Comparison of ENCODE assay signal across 23 cellular contexts in the genomic region with DNA sequence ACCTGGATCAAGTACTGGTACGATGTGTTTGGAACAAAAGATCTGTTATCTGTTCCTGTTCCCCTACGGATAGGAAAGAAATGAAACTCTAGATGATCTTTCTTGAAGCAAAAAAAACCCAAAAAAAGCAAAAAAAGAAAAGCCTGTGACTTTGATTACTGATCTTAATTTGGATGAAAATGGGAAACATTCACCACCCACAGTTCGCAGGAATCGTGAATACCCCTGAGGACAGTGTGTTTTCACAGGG.
DNase-seq lines count a peak whose midpoint lies in the region; ATAC-seq and TF ChIP-seq lines count a peak whose summit lies in the region.
"Had no signal": no experiment of that assay in that cellular context is flagged by ENCODE, and none has a peak within 500 bp of the region (broad histone marks: within the 10 kb centered on the region; RNA-seq: fewer than 3 reads in every experiment).

No MANE protein-coding gene starts in this region.

- H3K9me3 ChIP-seq in HUES64 (ENCODE audit: insufficient read depth, low read depth, low read length) (no peaks in the 10 kb centered on the region), vagina (no peaks in the 10 kb centered on the region), SJCRH30 (replicated peaks) (no peaks in the 10 kb centered on the region)
- H3K9me3 ChIP-seq: gastrocnemius medialis, MG63 had no signal

- in situ Hi-C loops in brain microvascular endothelial cell (cut with HindIII; ENCODE audit: low pct_ligation_motif_present, low sequenced_read_pairs), result no loop called here

- H3K4me3 Mint-ChIP-seq in nephron progenitor cell, result peak overlapping the region; percentile 27
- no peak overlapping the region for H3K4me3 Mint-ChIP-seq in stimulated activated naive CD8-positive, alpha-beta T cell treated with anti-CD3 and anti-CD28 coated beads, Interleukin-15, amount 100 ng/mL, for 72 hours
- H3K4me3 Mint-ChIP-seq: activated CD8-positive, alpha-beta memory T cell treated with anti-CD3 and anti-CD28 coated beads, Interleukin-2, amount 10 ng/mL, durations not matched to agents 7 days and 5 days; activated T-cell treated with anti-CD3 and anti-CD28 coated beads, Interleukin-2, amount 50 U/mL, for 72 hours; stimulated activated naive CD8-positive, alpha-beta T cell treated with anti-CD3 and anti-CD28 coated beads, Interleukin-15, Interleukin-2, amounts not matched to agents 100 ng/mL and 50 ng/mL, for 24 hours; T-helper 17 cell had no signal

- ATAC-seq in HG02678 (IDR thresholded peaks at IDR 0.05; ENCODE audit: unreplicated experiment), result no peak
- no peak for ATAC-seq in stimulated activated naive CD8-positive, alpha-beta T cell treated with anti-CD3 and anti-CD28 coated beads, Interleukin-15, amount 100 ng/mL, for 72 hours
- ATAC-seq: activated CD4-positive, CD25-positive, alpha-beta regulatory T cell treated with anti-CD3 and anti-CD28 coated beads, Interleukin-2, amount 50 U/mL, for 24 hours; activated CD8-positive, alpha-beta memory T cell treated with anti-CD3 and anti-CD28 coated beads, Interleukin-2, amount 10 ng/mL, durations not matched to agents 7 days and 5 days; activated T-cell treated with anti-CD3 and anti-CD28 coated beads, Interleukin-2, amount 50 U/mL, for 72 hours; gastrocnemius medialis; T-helper 17 cell had no signal

- no peak overlapping the region for H3K4me3 ChIP-seq in HUES64 (ENCODE audit: low read length)
- H3K4me3 ChIP-seq in brain microvascular endothelial cell (ENCODE audit: low read depth, low read length), result no peak overlapping the region
- no peak overlapping the region for H3K4me3 ChIP-seq in vagina
- H3K4me3 ChIP-seq in SJCRH30, result no peak overlapping the region
- H3K4me3 ChIP-seq: BLaER1, gastrocnemius medialis, MG63, spleen had no signal

- TF ChIP-seq POLR2A in vagina (IDR thresholded peaks at IDR 0.05), result no peak

- H3K36me3 Mint-ChIP-seq in nephron progenitor cell (ENCODE audit: low read depth), result peaks cover 9% of the 10 kb centered on the region
- H3K36me3 Mint-ChIP-seq: activated CD8-positive, alpha-beta memory T cell treated with anti-CD3 and anti-CD28 coated beads, Interleukin-2, amount 10 ng/mL, durations not matched to agents 7 days and 5 days had no signal

- peaks cover 19% of the 10 kb centered on the region for H3K9me3 Mint-ChIP-seq in nephron progenitor cell
- H3K9me3 Mint-ChIP-seq in stimulated activated naive CD8-positive, alpha-beta T cell treated with anti-CD3 and anti-CD28 coated beads, Interleukin-15, amount 100 ng/mL, for 72 hours, result peaks cover 0 to 7% of the 10 kb centered on the region in 2 donors

- WGBS in HUES64, result 65% methylated on average over 3 of the region's 4 CpGs

- H3K4me1 Mint-ChIP-seq in nephron progenitor cell, result peaks cover 53% of the 10 kb centered on the region
- no peaks in the 10 kb centered on the region for H3K4me1 Mint-ChIP-seq in stimulated activated naive CD8-positive, alpha-beta T cell treated with anti-CD3 and anti-CD28 coated beads, Interleukin-15, amount 100 ng/mL, for 72 hours
- H3K4me1 Mint-ChIP-seq: activated CD8-positive, alpha-beta memory T cell treated with anti-CD3 and anti-CD28 coated beads, Interleukin-2, amount 10 ng/mL, durations not matched to agents 7 days and 5 days; T-helper 17 cell had no signal

- H3K36me3 ChIP-seq in HUES64 (ENCODE audit: insufficient read depth, low read length) (no peaks in the 10 kb centered on the region), brain microvascular endothelial cell (replicated peaks) (no peaks in the 10 kb centered on the region), vagina (no peaks in the 10 kb centered on the region), SJCRH30 (no peaks in the 10 kb centered on the region)
- H3K36me3 ChIP-seq: BLaER1, gastrocnemius medialis, MG63, spleen had no signal

- H3K27ac ChIP-seq in HUES64 (ENCODE audit: low read depth, low read length) (peak overlapping the region; percentile 2; the same call in 1 of the 2 replicates), brain microvascular endothelial cell (peak overlapping the region; percentile 68), vagina (peak overlapping the region; percentile 60), SJCRH30 (no peak overlapping the region)
- H3K27ac ChIP-seq: BLaER1, gastrocnemius medialis, KMS-11, spleen had no signal

- H3K9ac ChIP-seq in HUES64 (ENCODE audit: low read depth, low read length), result no peak overlapping the region
- H3K9ac ChIP-seq: BLaER1, KMS-11 had no signal

- H3K4me1 ChIP-seq in HUES64 (ENCODE audit: insufficient read depth, low read length), result peaks cover 29% of the 10 kb centered on the region
- H3K4me1 ChIP-seq in vagina, result peaks cover 27% of the 10 kb centered on the region
- 0 out of 2 replicates have a peak, but pooled peaks cover 3% of the 10 kb centered on the region for H3K4me1 ChIP-seq in SJCRH30
- H3K4me1 ChIP-seq: gastrocnemius medialis had no signal

- DNase-seq in brain microvascular endothelial cell (no peak), nephron progenitor cell (no peak), vagina (ENCODE audit: extremely low spot score in 2 of 2) (no peak), SJCRH30 (no peak)
- no peak for DNase-seq in stimulated activated naive CD8-positive, alpha-beta T cell treated with anti-CD3 and anti-CD28 coated beads, Interleukin-15, amount 100 ng/mL, for 72 hours
- DNase-seq: activated CD4-positive, alpha-beta T cell treated with anti-CD3 and anti-CD28 coated beads, Interleukin-2, amount 50 U/mL, for 4 hours; activated CD8-positive, alpha-beta memory T cell treated with anti-CD3 and anti-CD28 coated beads, Interleukin-2, amount 10 ng/mL, durations not matched to agents 7 days and 5 days; activated naive CD4-positive, alpha-beta T cell treated with Interleukin-2 at 50 U/mL for 16 hours; activated T-cell treated with anti-CD3 and anti-CD28 coated beads, Interleukin-2, amount 50 U/mL, for 72 hours; gastrocnemius medialis; MG63; NCI-H1105; NCI-H187; NCI-H510A treated with DMSO at 0.1 percent for 48 hours; spleen; stimulated activated CD8-positive, alpha-beta memory T cell treated with anti-CD3 and anti-CD28 coated beads, Interleukin-4, amount 100 ng/mL, for 48 hours; T-helper 17 cell had no signal

- TF ChIP-seq CTCF in brain microvascular endothelial cell (IDR thresholded peaks at IDR 0.05; ENCODE audit: low read depth, low read length, missing control alignments) (no peak), nephron progenitor cell (IDR thresholded peaks at IDR 0.05) (no peak), vagina (IDR thresholded peaks at IDR 0.05) (no peak)

- H3K27ac Mint-ChIP-seq in nephron progenitor cell, result peak overlapping the region; percentile 64
- no peak overlapping the region for H3K27ac Mint-ChIP-seq in stimulated activated naive CD8-positive, alpha-beta T cell treated with anti-CD3 and anti-CD28 coated beads, Interleukin-15, amount 100 ng/mL, for 72 hours
- H3K27ac Mint-ChIP-seq: activated CD8-positive, alpha-beta memory T cell treated with anti-CD3 and anti-CD28 coated beads, Interleukin-2, amount 10 ng/mL, durations not matched to agents 7 days and 5 days; activated T-cell treated with anti-CD3 and anti-CD28 coated beads, Interleukin-2, amount 50 U/mL, for 72 hours; stimulated activated naive CD8-positive, alpha-beta T cell treated with anti-CD3 and anti-CD28 coated beads, Interleukin-15, Interleukin-2, amounts not matched to agents 100 ng/mL and 50 ng/mL, for 24 hours; T-helper 17 cell had no signal

- intact Hi-C loops in vagina (cut with DNase I), result no loop called here

- H3K27me3 ChIP-seq in HUES64 (ENCODE audit: insufficient read depth, low read length) (no peaks in the 10 kb centered on the region), brain microvascular endothelial cell (replicated peaks) (no peaks in the 10 kb centered on the region), vagina (no peaks in the 10 kb centered on the region), SJCRH30 (no peaks in the 10 kb centered on the region)
- H3K27me3 ChIP-seq: BLaER1, gastrocnemius medialis, MG63 had no signal

- H3K27me3 Mint-ChIP-seq in nephron progenitor cell (ENCODE audit: low read depth, poor library complexity), result peaks cover 8% of the 10 kb centered on the region
- no peaks in the 10 kb centered on the region for H3K27me3 Mint-ChIP-seq in stimulated activated naive CD8-positive, alpha-beta T cell treated with anti-CD3 and anti-CD28 coated beads, Interleukin-15, amount 100 ng/mL, for 72 hours
- H3K27me3 Mint-ChIP-seq: activated CD8-positive, alpha-beta memory T cell treated with anti-CD3 and anti-CD28 coated beads, Interleukin-2, amount 10 ng/mL, durations not matched to agents 7 days and 5 days; T-helper 17 cell had no signal
